ENCODE assay signal across 1 cellular context in genomic region chr6:157221049-157221816, GRCh38.
A peak's percentile ranks its signal among the peaks of the same experiment; 100 is the strongest.
TF ChIP-seq lines count a peak whose summit lies in the region.

No MANE protein-coding gene starts in this region.

TF ChIP-seq in HepG2, 621 proteins besides CTCF, POLR2A, EP300 and RAD21 (continued from another document and continues in another):
- TF ChIP-seq ZNF142 (CRISPR knock-in tag; IDR thresholded peaks at IDR 0.05) (no peak), ZNF274 (CRISPR knock-in tag; IDR thresholded peaks at IDR 0.05) (peak; percentile 90), ZNF383 (CRISPR knock-in tag; IDR thresholded peaks at IDR 0.05; ENCODE audit: borderline replicate concordance) (no peak), ARHGAP35 (CRISPR knock-in tag; IDR thresholded peaks at IDR 0.05; ENCODE audit: borderline replicate concordance) (peak; percentile 59), MZF1 (CRISPR knock-in tag; IDR thresholded peaks at IDR 0.05; ENCODE audit: borderline replicate concordance) (no peak), ZBED4 (CRISPR knock-in tag; IDR thresholded peaks at IDR 0.05; ENCODE audit: borderline replicate concordance) (no peak), ZNF205 (CRISPR knock-in tag; IDR thresholded peaks at IDR 0.05) (0 out of 2 replicates have a peak, but pooled peaks have one; percentile 40), MTA1 (CRISPR knock-in tag; IDR thresholded peaks at IDR 0.05; ENCODE audit: borderline replicate concordance) (no peak), SP140L (CRISPR knock-in tag; IDR thresholded peaks at IDR 0.05; ENCODE audit: borderline replicate concordance) (0 out of 2 replicates have a peak, but pooled peaks have one; percentile 28), ZNF552 (CRISPR knock-in tag; IDR thresholded peaks at IDR 0.05; ENCODE audit: borderline replicate concordance) (peak; percentile 75; the same call in 1 of the 2 replicates), KIAA2018 (CRISPR knock-in tag; IDR thresholded peaks at IDR 0.05; ENCODE audit: borderline replicate concordance) (no peak), U2AF1 (optimal IDR thresholded peaks at IDR 0.05; ENCODE audit: low read depth, low read length) (peak; percentile 39), ZNF674 (CRISPR knock-in tag; IDR thresholded peaks at IDR 0.05; ENCODE audit: low read depth) (no peak), HIVEP1 (CRISPR knock-in tag; IDR thresholded peaks at IDR 0.05) (no peak), RORA (CRISPR knock-in tag; IDR thresholded peaks at IDR 0.05) (no peak), ZSCAN21 (CRISPR knock-in tag; IDR thresholded peaks at IDR 0.05; ENCODE audit: borderline replicate concordance) (peak; percentile 27; the same call in 1 of the 2 replicates), ZNF556 (CRISPR knock-in tag; IDR thresholded peaks at IDR 0.05; ENCODE audit: borderline replicate concordance) (no peak), ZNF580 (CRISPR knock-in tag; IDR thresholded peaks at IDR 0.05; ENCODE audit: borderline replicate concordance, low read depth) (no peak), MAX (IDR thresholded peaks at IDR 0.05) (peak; percentile 81), TOE1 (CRISPR knock-in tag; IDR thresholded peaks at IDR 0.05) (no peak), ZNF136 (CRISPR knock-in tag; IDR thresholded peaks at IDR 0.05; ENCODE audit: low read depth) (peak; percentile 58; the same call in 1 of the 2 replicates), ZNF775 (CRISPR knock-in tag; IDR thresholded peaks at IDR 0.05; ENCODE audit: borderline replicate concordance) (no peak), BCL6 (CRISPR knock-in tag; IDR thresholded peaks at IDR 0.05) (peak; percentile 76), KDM5B (CRISPR knock-in tag; IDR thresholded peaks at IDR 0.05; ENCODE audit: borderline replicate concordance) (no peak; the same call in 1 of the 2 replicates), ZBTB44 (CRISPR knock-in tag; IDR thresholded peaks at IDR 0.05) (no peak), LCORL (IDR thresholded peaks at IDR 0.05) (no peak), LCORL (CRISPR knock-in tag; IDR thresholded peaks at IDR 0.05) (0 out of 2 replicates have a peak, but pooled peaks have one; percentile 40), ZNF232 (CRISPR knock-in tag; IDR thresholded peaks at IDR 0.05; ENCODE audit: borderline replicate concordance) (no peak), FIP1L1 (IDR thresholded peaks at IDR 0.05; ENCODE audit: borderline replicate concordance, insufficient read depth, low read depth, low read length) (no peak), DNMT1 (CRISPR knock-in tag; IDR thresholded peaks at IDR 0.05) (peak; percentile 71; the same call in 1 of the 2 replicates), NFATC3 (CRISPR knock-in tag; IDR thresholded peaks at IDR 0.05) (no peak), ZNF124 (CRISPR knock-in tag; IDR thresholded peaks at IDR 0.05) (no peak), ZFP36L2 (CRISPR knock-in tag; IDR thresholded peaks at IDR 0.05) (no peak), ZNF496 (CRISPR knock-in tag; IDR thresholded peaks at IDR 0.05; ENCODE audit: insufficient replicate concordance) (no peak), FOXA3 (CRISPR knock-in tag; IDR thresholded peaks at IDR 0.05) (no peak), ISL2 (CRISPR knock-in tag; IDR thresholded peaks at IDR 0.05) (0 out of 2 replicates have a peak, but pooled peaks have one; percentile 27), ARNT (IDR thresholded peaks at IDR 0.05) (no peak), ONECUT2 (CRISPR knock-in tag; IDR thresholded peaks at IDR 0.05) (no peak), ZNF770 (CRISPR knock-in tag; IDR thresholded peaks at IDR 0.05) (no peak), NCOA5 (CRISPR knock-in tag; IDR thresholded peaks at IDR 0.05) (no peak), RFXANK (CRISPR knock-in tag; IDR thresholded peaks at IDR 0.05) (no peak)
